Comparison of ENCODE assay signal across 13 cellular contexts in the genomic region with DNA sequence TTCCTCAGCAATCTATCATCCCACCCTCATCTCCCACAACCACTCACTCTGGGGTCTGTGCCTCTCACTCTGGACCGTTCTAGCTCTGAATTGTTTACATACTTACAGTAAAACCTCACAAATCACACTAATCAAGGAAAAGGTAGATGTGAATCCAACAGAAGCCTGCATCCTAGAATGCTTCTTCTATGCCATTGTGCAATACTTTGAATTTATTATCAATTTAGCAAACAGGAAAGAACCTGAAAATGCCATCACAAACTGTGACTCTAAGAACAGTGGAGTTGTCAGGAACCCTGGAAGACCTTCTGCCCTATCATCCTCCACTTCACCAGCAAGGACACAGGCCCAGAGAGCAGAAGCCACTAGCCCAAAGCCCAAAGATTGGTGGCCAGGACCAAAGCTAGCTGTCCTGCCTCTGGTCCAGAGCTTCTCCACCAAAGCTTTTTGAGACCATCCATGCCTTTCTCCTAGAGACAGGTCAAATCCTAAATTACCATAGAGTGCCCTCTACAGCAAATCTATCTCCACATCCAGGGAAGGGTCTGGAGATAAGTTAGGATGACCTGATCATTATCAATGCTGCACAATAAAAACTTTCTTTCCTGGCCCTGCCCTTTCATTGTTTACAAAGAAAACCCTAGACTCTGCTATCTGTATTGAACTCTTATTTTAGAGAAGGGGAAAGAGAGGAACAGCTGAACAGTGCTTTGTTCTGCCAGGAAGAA. TPM values are rescaled to one million over a fixed set of nuclear protein-coding genes. Genes with fewer than 3 reads are reported as not detected.
DNase-seq lines count a peak whose midpoint lies in the region; ATAC-seq and TF ChIP-seq lines count a peak whose summit lies in the region.
"Had no signal": no experiment of that assay in that cellular context is flagged by ENCODE, and none has a peak within 500 bp of the region (broad histone marks: within the 10 kb centered on the region; RNA-seq: fewer than 3 reads in every experiment).

No MANE protein-coding gene starts in this region.

- peak overlapping the region; percentile 94 to 99 for H3K4me3 Mint-ChIP-seq in H9
- H3K4me3 Mint-ChIP-seq in brain = peak overlapping the region; percentile 90 to 100 (median 99)

- no peak overlapping the region for H3K14ac ChIP-seq in H9 (ENCODE audit: insufficient read depth, low read length)

- intact Hi-C loops in lower lobe of right lung (cut with DNase I) = no loop called here

- DNase-seq in H9 (no peak), lower lobe of right lung (no peak), smooth muscle cell (lab: John Stamatoyannopoulos, UW; ENCODE audit: unreplicated experiment) (no peak), SHP77 treated with DMSO at 0.1 percent for 48 hours (lab: John Stamatoyannopoulos, UW) (no peak), RWPE1 (ENCODE audit: low spot score) (no peak)
- DNase-seq: naive thymus-derived CD4-positive, alpha-beta T cell; NCI-H226; RPMI8226; stimulated activated CD4-positive, alpha-beta T cell treated with anti-CD3 and anti-CD28 coated beads, Interleukin-15, amount 100 ng/mL, for 24 hours had no signal

- H4K20me1 ChIP-seq in H9 (ENCODE audit: control insufficient read depth, insufficient read depth, insufficient read length) (no peaks in the 10 kb centered on the region), smooth muscle cell (ENCODE audit: low read depth) (peaks cover 22% of the 10 kb centered on the region)

- no peak overlapping the region for H3K56ac ChIP-seq in H9 (ENCODE audit: insufficient read length, low read depth, low read length)

- no peak overlapping the region for H2BK12ac ChIP-seq in H9 (ENCODE audit: insufficient read length, low read depth, low read length)

- ATAC-seq in lower lobe of right lung = no peak
- ATAC-seq in SK-N-SH treated with all-trans-retinoic acid at 6 μM for 48 hours = no peak
- no peak for ATAC-seq in HG03095 (IDR thresholded peaks at IDR 0.05; ENCODE audit: unreplicated experiment)
- ATAC-seq: naive thymus-derived CD4-positive, alpha-beta T cell had no signal

- H2BK20ac ChIP-seq in H9 (ENCODE audit: low read depth, low read length, poor library complexity, severe bottlenecking) = no peak overlapping the region

- TF ChIP-seq CTCF in H9 (conservative IDR thresholded peaks at IDR 0.05) (no peak; the same call in 2 of the 3 replicates), brain (conservative IDR thresholded peaks at IDR 0.05) (no peak), lower lobe of right lung (IDR thresholded peaks at IDR 0.05) (peak; percentile 19), smooth muscle cell (IDR thresholded peaks at IDR 0.05; ENCODE audit: borderline replicate concordance, insufficient read depth, poor library complexity, severe bottlenecking) (no peak), RWPE1 (conservative IDR thresholded peaks at IDR 0.05; ENCODE audit: low read depth) (no peak)

- no peak overlapping the region for H2AK5ac ChIP-seq in H9 (ENCODE audit: insufficient read length, low read length)

- H3K9me3 Mint-ChIP-seq in H9 = peaks cover 0 to 2% of the 10 kb centered on the region in 2 experiments; a peak in 1 of 5 replicates
- peaks cover 0 to under 1% (median 0%) of the 10 kb centered on the region in 5 experiments for H3K9me3 Mint-ChIP-seq in brain
- H3K9me3 Mint-ChIP-seq: naive thymus-derived CD4-positive, alpha-beta T cell had no signal

- H3K4me3 ChIP-seq in lower lobe of right lung (peak overlapping the region; percentile 85), smooth muscle cell (peak overlapping the region; percentile 90)
- H3K4me3 ChIP-seq: HAP-1 had no signal

- H3K79me2 ChIP-seq in H9 (ENCODE audit: insufficient read depth, low read length) (peaks cover 2% of the 10 kb centered on the region; the same call in 1 of the 2 replicates), smooth muscle cell (ENCODE audit: low read depth) (peaks cover 48% of the 10 kb centered on the region)

- H3K36me3 ChIP-seq in lower lobe of right lung (no peaks in the 10 kb centered on the region), smooth muscle cell (ENCODE audit: low read depth) (no peaks in the 10 kb centered on the region)
- H3K36me3 ChIP-seq: HAP-1 had no signal

- no peak overlapping the region for H3K18ac ChIP-seq in H9 (ENCODE audit: insufficient read length, low read depth, low read length)

- no peak overlapping the region for H4K91ac ChIP-seq in H9 (ENCODE audit: insufficient read length, low read depth, low read length)

- H3K23me2 ChIP-seq in H9 (ENCODE audit: insufficient read length, low read depth, low read length, poor library complexity, severe bottlenecking) = peaks cover 17% of the 10 kb centered on the region

- peaks cover 8% of the 10 kb centered on the region for H3F3A ChIP-seq in smooth muscle cell (ENCODE audit: low read depth)

- H3K27me3 ChIP-seq in H9 (ENCODE audit: insufficient read depth, low read length) (no peaks in the 10 kb centered on the region), lower lobe of right lung (ENCODE audit: low read depth) (no peaks in the 10 kb centered on the region), smooth muscle cell (ENCODE audit: low read depth) (no peaks in the 10 kb centered on the region)

- no peaks in the 10 kb centered on the region for H3K36me3 Mint-ChIP-seq in H9 (ENCODE audit: insufficient read depth in 1 of 3, low read depth in 3 of 3)
- H3K36me3 Mint-ChIP-seq in brain = no peaks in the 10 kb centered on the region
- H3K36me3 Mint-ChIP-seq: naive thymus-derived CD4-positive, alpha-beta T cell had no signal

- H3K4me1 Mint-ChIP-seq in H9 (peaks cover 43 to 49% of the 10 kb centered on the region in 2 experiments), brain (peaks cover 51% of the 10 kb centered on the region)

- no peaks in the 10 kb centered on the region for H3K9me3 ChIP-seq in H9 (ENCODE audit: control insufficient read depth, low read depth, low read length)
- H3K9me3 ChIP-seq in lower lobe of right lung = no peaks in the 10 kb centered on the region
- H3K9me3 ChIP-seq in smooth muscle cell (replicated peaks; ENCODE audit: low read depth) = no peaks in the 10 kb centered on the region
- H3K9me3 ChIP-seq: HAP-1 had no signal

- peaks cover 12% of the 10 kb centered on the region for H3K4me1 ChIP-seq in H9 (ENCODE audit: insufficient read depth, low read length)
- H3K4me1 ChIP-seq in lower lobe of right lung = peaks cover 23% of the 10 kb centered on the region
- peaks cover 17% of the 10 kb centered on the region for H3K4me1 ChIP-seq in smooth muscle cell (ENCODE audit: low read depth)
- H3K4me1 ChIP-seq: HAP-1 had no signal

- H3K4ac ChIP-seq in H9 (ENCODE audit: low read depth, low read length) = no peak overlapping the region

- no peak overlapping the region for H4K8ac ChIP-seq in H9 (replicated peaks; ENCODE audit: insufficient read length, low read depth, low read length)

- H2AFZ ChIP-seq in H9 (ENCODE audit: low read length) (no peak overlapping the region), smooth muscle cell (ENCODE audit: low read depth) (no peak overlapping the region)

- H3K27me3 Mint-ChIP-seq in H9 (ENCODE audit: low read depth) (peaks cover 9% of the 10 kb centered on the region), brain (peaks cover 13% of the 10 kb centered on the region)

- no peak overlapping the region for H3T11ph ChIP-seq in H9 (ENCODE audit: low read length)

- H3K23ac ChIP-seq in H9 (ENCODE audit: insufficient read length, low read depth, low read length) = no peak overlapping the region

- H3K79me1 ChIP-seq in H9 (ENCODE audit: insufficient read depth, low read depth, low read length, poor library complexity, severe bottlenecking) = peaks cover 6% of the 10 kb centered on the region

- H3K4me2 ChIP-seq in H9 (ENCODE audit: insufficient read depth, insufficient read length, low read length) (peak overlapping the region; percentile 85), smooth muscle cell (peak overlapping the region; percentile 91)

- POLR2A ChIA-PET in RWPE1 (lab: Yijun Ruan, JAX; ENCODE audit: low non-redundant PET) = no interaction called here

- WGBS in H9 (ENCODE audit: extremely low coverage, insufficient read length, low lambda C conversion rate) = no CpG with 5 or more reads among the region's 1 CpG
- WGBS in smooth muscle cell (ENCODE audit: low lambda C conversion rate) = 58% methylated on average over 1 of the region's 1 CpG

- H3K27ac Mint-ChIP-seq in H9 (peak overlapping the region in 2 of 3 experiments; percentile 6 to 88; a peak in 3 of 7 replicates), brain (peak overlapping the region; percentile 7 to 96 (median 88))

- no peak overlapping the region for H4K5ac ChIP-seq in H9 (ENCODE audit: insufficient read length, low read depth, low read length)

- no peak overlapping the region for H2BK5ac ChIP-seq in H9 (ENCODE audit: insufficient read length, low read length)

- H3K9ac ChIP-seq in H9 (ENCODE audit: extremely low read depth, insufficient read length, low read length) (no peak overlapping the region), smooth muscle cell (ENCODE audit: low read depth) (no peak overlapping the region)

- H2BK120ac ChIP-seq in H9 (ENCODE audit: low read depth, low read length, poor library complexity, severe bottlenecking) = no peak overlapping the region

- H2BK15ac ChIP-seq in H9 (ENCODE audit: low read depth, low read length) = no peak overlapping the region

- CTCF ChIA-PET in RWPE1 (lab: Yijun Ruan, JAX) = interaction anchor here (0.5 to 1.5 kb wide), 4 partner anchors 21 to 198 kb away, joined by 3 to 7 read pairs (median 3); no protein-coding TSS in a partner anchor

- H3K27ac ChIP-seq in H9 (ENCODE audit: insufficient read length, low read depth, low read length) = no peak overlapping the region
- H3K27ac ChIP-seq in lower lobe of right lung = peak overlapping the region; percentile 86
- no peak overlapping the region for H3K27ac ChIP-seq in smooth muscle cell (ENCODE audit: low read depth)
- no peak overlapping the region for H3K27ac ChIP-seq in RWPE1

TF ChIP-seq in SK-N-SH treated with all-trans-retinoic acid at 6 μM for 48 hours, 23 proteins besides CTCF, POLR2A, EP300 and RAD21 (continues in another document):
- TF ChIP-seq CSRNP3 (CRISPR knock-in tag; IDR thresholded peaks at IDR 0.05) (no peak), SNAI2 (CRISPR knock-in tag; IDR thresholded peaks at IDR 0.05) (no peak), ZC3H10 (CRISPR knock-in tag; IDR thresholded peaks at IDR 0.05) (no peak), ZFP3 (CRISPR knock-in tag; IDR thresholded peaks at IDR 0.05) (no peak)

RNA-seq across cellular contexts. Expression of gene SORBS1, which starts 2.4 kb away (rescaled TPM):
- total RNA-seq in H9 (2021) = 21.5 and 24.3 TPM in 2 replicates
- polyA plus RNA-seq in brain (ENCODE audit: insufficient read depth, low read depth, low replicate concordance) = 21.1 TPM
- 58.2 TPM for total RNA-seq in lower lobe of right lung
- total RNA-seq in smooth muscle cell = 21.0 and 29.0 TPM in 2 replicates
- polyA plus RNA-seq in smooth muscle cell = 11.3 and 14.6 TPM in 2 replicates
